In the genomic region with DNA sequence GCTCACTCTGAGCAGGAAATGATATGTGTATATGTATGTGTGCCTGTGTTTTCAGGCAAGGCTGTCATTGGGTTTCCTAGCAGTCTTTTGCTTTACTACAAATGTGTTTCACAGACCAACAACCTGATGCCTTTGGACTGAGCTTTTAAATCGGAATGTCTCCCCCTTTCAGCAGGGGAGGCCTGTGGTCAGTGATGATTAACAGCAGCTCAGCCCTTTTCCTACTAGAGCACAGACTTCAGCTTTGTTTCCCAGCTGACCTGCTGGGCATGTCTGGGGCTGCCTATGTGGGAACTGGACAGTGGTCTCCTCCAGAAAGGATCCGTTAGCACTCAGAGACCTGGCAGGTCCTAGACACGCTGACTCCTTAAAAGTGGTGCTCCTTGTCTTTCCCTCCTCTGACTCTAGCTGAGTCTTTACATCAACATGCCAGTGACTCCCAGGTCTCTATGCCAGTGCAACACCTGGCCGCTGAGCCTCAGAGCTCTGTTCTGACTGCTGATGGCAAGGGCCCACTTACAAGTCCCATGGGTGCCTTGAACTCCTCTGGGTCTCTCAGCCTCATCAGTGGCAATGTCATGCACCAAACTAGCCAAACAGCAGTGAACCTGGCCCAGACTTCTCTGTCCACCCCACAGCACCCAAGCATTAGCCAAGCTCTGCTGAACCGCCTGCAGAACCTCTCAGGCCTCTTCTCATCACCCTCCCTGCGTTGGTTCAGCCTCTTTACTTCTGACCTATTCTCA, we compare ENCODE assay signal across 8 cellular contexts. TPM values are rescaled to one million over a fixed set of nuclear protein-coding genes. Genes with fewer than 3 reads are reported as not detected.
DNase-seq lines count a peak whose midpoint lies in the region; TF ChIP-seq lines count a peak whose summit lies in the region.

No MANE protein-coding gene starts in this region.

- no TSS peak for BruUV-seq in Calu3 (replicated peaks; lab: Mats Ljungman, UMichigan)

- peak overlapping the region; percentile 23 for H2BK12ac ChIP-seq in trophoblast cell (ENCODE audit: low read length)

- TF ChIP-seq CTCF in Calu3 (IDR thresholded peaks at IDR 0.05; ENCODE audit: unreplicated experiment) (no peak), fibroblast of lung (conservative IDR thresholded peaks at IDR 0.05 in 1 of 2, IDR thresholded peaks at IDR 0.05 in 1 of 2; ENCODE audit: low read depth in 1 of 2, low read length in 2 of 2) (peak in 1 of 2 donors; percentile 2), transverse colon (IDR thresholded peaks at IDR 0.05) (no peak)

- no peak overlapping the region for H2AFZ ChIP-seq in fibroblast of lung (ENCODE audit: low read length)
- no peak overlapping the region for H2AFZ ChIP-seq in trophoblast cell (ENCODE audit: insufficient read depth, low read length, poor library complexity)

- H2AK5ac ChIP-seq in trophoblast cell (ENCODE audit: low read length): peak overlapping the region; percentile 27

- H3K27me3 Mint-ChIP-seq in Calu3 (ENCODE audit: unreplicated experiment): no peaks in the 10 kb centered on the region

- peak overlapping the region; percentile 81 for H3K18ac ChIP-seq in trophoblast cell (ENCODE audit: low read length)

- H3K4me1 ChIP-seq in fibroblast of lung (ENCODE audit: control insufficient read depth, extremely low read depth, insufficient read depth, low read length) (peaks cover 49% of the 10 kb centered on the region), trophoblast cell (ENCODE audit: control insufficient read depth in 1 of 2, insufficient read depth in 2 of 2, low read length in 2 of 2) (peaks cover 19 to 25% of the 10 kb centered on the region in 2 experiments), transverse colon (peaks cover 13 to 73% (median 49%) of the 10 kb centered on the region in 4 donors)

- in situ Hi-C loops in transverse colon (cut with MboI; ENCODE audit: low pct_ligation_motif_present in 1 of 4, low pct_unique_long_range_greater_than_20kb in 1 of 4, low sequenced_read_pairs in 3 of 4): no loop called here

- intact Hi-C loops in Calu3 (cut with micrococcal nuclease; ENCODE audit: unreplicated experiment): no loop called here
- intact Hi-C loops in transverse colon (cut with DNase I; ENCODE audit: low total_unique reads): no loop called here

- no peak for TF ChIP-seq EP300 in transverse colon (IDR thresholded peaks at IDR 0.05; ENCODE audit: low read depth)

- peaks cover 89% of the 10 kb centered on the region for H3K4me1 Mint-ChIP-seq in Calu3 (ENCODE audit: low read depth, unreplicated experiment)

- H3K27ac Mint-ChIP-seq in Calu3 (ENCODE audit: unreplicated experiment): peak overlapping the region; percentile 72

- peak overlapping the region; percentile 52 for H3K27ac ChIP-seq in fibroblast of lung (ENCODE audit: insufficient read depth, low read length)
- peak overlapping the region; percentile 78 for H3K27ac ChIP-seq in trophoblast cell (ENCODE audit: low read depth, low read length)
- peak overlapping the region in 2 of 4 donors; percentile 13 to 20 for H3K27ac ChIP-seq in transverse colon

- H3K4me3 ChIP-seq in fibroblast of lung (replicated peaks in 1 of 4; ENCODE audit: control extremely low read depth in 1 of 4, insufficient read depth in 1 of 4, low read depth in 3 of 4, low read length in 4 of 4): no peak overlapping the region
- H3K4me3 ChIP-seq in trophoblast cell (ENCODE audit: low read depth, low read length): no peak overlapping the region
- H3K4me3 ChIP-seq in transverse colon: no peak overlapping the region

- H2BK5ac ChIP-seq in trophoblast cell (ENCODE audit: low read depth, low read length, poor library complexity): peak overlapping the region; percentile 71

- H3K36me3 ChIP-seq in fibroblast of lung (ENCODE audit: control insufficient read depth, insufficient read depth, low read length) (peaks cover 7% of the 10 kb centered on the region), trophoblast cell (ENCODE audit: control insufficient read depth in 1 of 2, insufficient read depth in 2 of 2, low read length in 2 of 2) (peaks cover 18 to 29% of the 10 kb centered on the region in 2 experiments), transverse colon (no peaks in the 10 kb centered on the region)

- no peaks in the 10 kb centered on the region for H4K20me1 ChIP-seq in fibroblast of lung (ENCODE audit: control insufficient read depth, extremely low read depth, insufficient read depth, low read length)

- H3K36me3 Mint-ChIP-seq in Calu3 (ENCODE audit: insufficient read depth, unreplicated experiment): peaks cover 31% of the 10 kb centered on the region

- peak overlapping the region; percentile 52 for H2BK120ac ChIP-seq in trophoblast cell (ENCODE audit: insufficient read depth, low read length, poor library complexity)

- no peak overlapping the region for H3K4me3 Mint-ChIP-seq in Calu3 (ENCODE audit: low read depth, unreplicated experiment)

- CTCF ChIA-PET in Calu3 (lab: Charles Lee): interaction anchor here (0.6 kb wide), 1 partner anchor 11 kb away, joined by 3 read pairs; no protein-coding TSS in a partner anchor

- H3K9ac ChIP-seq in fibroblast of lung (ENCODE audit: insufficient read depth, low read length) (no peak overlapping the region), trophoblast cell (ENCODE audit: low read length) (no peak overlapping the region)

- DNase-seq in Calu3 (no peak), NCI-H226 (peak; percentile 75), fibroblast of lung (ENCODE audit: low read depth in 2 of 2) (peak; percentile 70 to 98), trophoblast cell (no peak), OCI-M2 (lab: John Stamatoyannopoulos, UW; ENCODE audit: unreplicated experiment) (no peak), CD1c-positive myeloid dendritic cell (ENCODE audit: extremely low spot score) (no peak), superior temporal gyrus (ENCODE audit: extremely low spot score) (no peak), transverse colon (no peak)

- H3K14ac ChIP-seq in trophoblast cell (ENCODE audit: low read length): peak overlapping the region; percentile 26

- H3K9me3 ChIP-seq in fibroblast of lung (ENCODE audit: control insufficient read depth, insufficient read depth, low read depth, low read length) (no peaks in the 10 kb centered on the region), trophoblast cell (ENCODE audit: insufficient read depth, low read depth, low read length) (no peaks in the 10 kb centered on the region), transverse colon (no peaks in the 10 kb centered on the region)

- no peaks in the 10 kb centered on the region for H3K9me3 Mint-ChIP-seq in Calu3 (ENCODE audit: low read depth, unreplicated experiment)

- WGBS in trophoblast cell (ENCODE audit: extremely low coverage, insufficient coverage, insufficient read length): no CpG with 5 or more reads among the region's 6 CpGs
- 86 to 94% methylated on average over 4 to 6 of the region's 6 CpGs for WGBS in transverse colon (ENCODE audit: low coverage in 1 of 2), 2 donors

- H3K79me2 ChIP-seq in fibroblast of lung (ENCODE audit: control insufficient read depth, insufficient read depth, low read length): peaks cover 92% of the 10 kb centered on the region
- peaks cover 7% of the 10 kb centered on the region for H3K79me2 ChIP-seq in trophoblast cell (ENCODE audit: control insufficient read depth, insufficient read depth, low read length, poor library complexity)

- no peak for TF ChIP-seq POLR2A in transverse colon (IDR thresholded peaks at IDR 0.05)

- H3K23ac ChIP-seq in trophoblast cell (ENCODE audit: low read length): no peak overlapping the region

- no peak overlapping the region for H4K12ac ChIP-seq in trophoblast cell (ENCODE audit: low read depth, low read length)

- H4K91ac ChIP-seq in trophoblast cell (ENCODE audit: low read depth, low read length): peak overlapping the region; percentile 67

- peak overlapping the region; percentile 40 for H4K8ac ChIP-seq in trophoblast cell (ENCODE audit: low read depth, low read length)

- H3K27me3 ChIP-seq in fibroblast of lung (ENCODE audit: control insufficient read depth, insufficient read depth, low read length) (no peaks in the 10 kb centered on the region), trophoblast cell (ENCODE audit: insufficient read depth, low read length) (no peaks in the 10 kb centered on the region), transverse colon (no peaks in the 10 kb centered on the region)

- H3K4ac ChIP-seq in trophoblast cell (ENCODE audit: low read depth, low read length): peak overlapping the region; percentile 44

- peaks cover 10% of the 10 kb centered on the region for H3K79me1 ChIP-seq in trophoblast cell (ENCODE audit: low read length)

- H3K4me2 ChIP-seq in fibroblast of lung (ENCODE audit: extremely low read depth, insufficient read depth, low read length) (peak overlapping the region; percentile 68), trophoblast cell (ENCODE audit: low read length) (no peak overlapping the region)

RNA-seq across cellular contexts. Expression of a gene that starts 7.7 kb away (rescaled TPM):
- total RNA-seq in Calu3 (2022) (365 and 368 TPM in 2 replicates), fibroblast of lung (154 and 191 TPM in 2 replicates), transverse colon (100 to 1,000 TPM; 190 to 348 (median 314) TPM)
- polyA plus RNA-seq in fibroblast of lung: 95.6 and 128 TPM in 2 replicates
- polyA plus RNA-seq in fibroblast of lung (2012): 82.3 and 119 TPM in 2 replicates
- 56.9 and 95.6 TPM in 2 replicates for polyA minus RNA-seq in fibroblast of lung (ENCODE audit: low replicate concordance)
- 172 and 175 TPM in 2 replicates for polyA plus RNA-seq in trophoblast cell (2013)

RNA-seq across cellular contexts. Expression of a gene that starts 55.9 kb away (rescaled TPM):
- total RNA-seq in Calu3 (2022) (not detected in 2 replicates), fibroblast of lung (not detected in 2 replicates), transverse colon (under 1 TPM in 1 of 4 donors, not detected in 3; 0.95 TPM)
- polyA plus RNA-seq in fibroblast of lung: not detected in 2 replicates
- polyA plus RNA-seq in fibroblast of lung (2012): not detected in 2 replicates
- polyA minus RNA-seq in fibroblast of lung (ENCODE audit: low replicate concordance): 0.52 TPM in 1 of 2 replicates, not detected in the other
- polyA plus RNA-seq in trophoblast cell (2013): not detected in 2 replicates

Comparison
In these comparisons a context has a peak if more than half of its experiments do, and no peak if none do; other contexts are left out.
1. DNase-seq: peak in NCI-H226 (single experiment) and fibroblast of lung (2 of 2); none in Calu3 (single experiment), trophoblast cell (0 of 2), OCI-M2 (single experiment), CD1c-positive myeloid dendritic cell (single experiment), superior temporal gyrus (single experiment) and transverse colon (single experiment).